In genomic region chr4:6446130-6446482, GRCh38 we compare ENCODE assay signal across 22 cellular contexts. TPM values are rescaled to one million over a fixed set of nuclear protein-coding genes. Genes with fewer than 3 reads are reported as not detected.
"Had no signal": no experiment of that assay in that cellular context is flagged by ENCODE, and none has a peak within 500 bp of the region (broad histone marks: within the 10 kb centered on the region; RNA-seq: fewer than 3 reads in every experiment).

No MANE protein-coding gene starts in this region.

- H3K4me3 ChIP-seq: ascending aorta, breast epithelium, left lung, pancreas, right lobe of liver, transverse colon had no signal

- H3K27ac ChIP-seq: ascending aorta, breast epithelium, foreskin keratinocyte, left lung, pancreas, right lobe of liver, transverse colon had no signal

- H3K9me3 Mint-ChIP-seq: activated CD4-positive, alpha-beta T cell treated with anti-CD3 and anti-CD28 coated beads, Interleukin-2, amount 10 ng/mL, durations not matched to agents 24 days and 14 days; activated CD8-positive, alpha-beta T cell treated with anti-CD3 and anti-CD28 coated beads for 36 hours; activated naive CD4-positive, alpha-beta T cell treated with anti-CD3 and anti-CD28 coated beads for 36 hours; activated T-helper 17 cell treated with anti-CD3 and anti-CD28 coated beads, Interleukin-2, amount 50 U/mL, for 72 hours; stimulated activated naive CD8-positive, alpha-beta T cell treated with anti-CD3 and anti-CD28 coated beads, Interleukin-15, Interleukin-2, amounts not matched to agents 100 ng/mL and 50 ng/mL, for 24 hours had no signal

- ATAC-seq: activated CD8-positive, alpha-beta T cell treated with anti-CD3 and anti-CD28 coated beads for 36 hours; activated T-helper 17 cell treated with anti-CD3 and anti-CD28 coated beads, Interleukin-2, amount 50 U/mL, for 72 hours; foreskin keratinocyte; left lung had no signal

- H3K4me1 Mint-ChIP-seq: activated CD4-positive, alpha-beta T cell treated with anti-CD3 and anti-CD28 coated beads, Interleukin-2, amount 10 ng/mL, durations not matched to agents 24 days and 14 days; activated T-helper 17 cell treated with anti-CD3 and anti-CD28 coated beads, Interleukin-2, amount 50 U/mL, for 72 hours had no signal

- H3K4me3 Mint-ChIP-seq: activated CD4-positive, alpha-beta T cell treated with anti-CD3 and anti-CD28 coated beads, Interleukin-2, amount 10 ng/mL, durations not matched to agents 24 days and 14 days; activated CD8-positive, alpha-beta T cell treated with anti-CD3 and anti-CD28 coated beads for 36 hours; activated naive CD4-positive, alpha-beta T cell treated with anti-CD3 and anti-CD28 coated beads for 36 hours; activated T-helper 17 cell treated with anti-CD3 and anti-CD28 coated beads, Interleukin-2, amount 50 U/mL, for 72 hours; stimulated activated naive CD8-positive, alpha-beta T cell treated with anti-CD3 and anti-CD28 coated beads, Interleukin-15, Interleukin-2, amounts not matched to agents 100 ng/mL and 50 ng/mL, for 24 hours had no signal

- H3K9me3 ChIP-seq: ascending aorta, breast epithelium, left lung, pancreas, right lobe of liver, transverse colon had no signal

- H3K27me3 Mint-ChIP-seq: activated CD4-positive, alpha-beta T cell treated with anti-CD3 and anti-CD28 coated beads, Interleukin-2, amount 10 ng/mL, durations not matched to agents 24 days and 14 days had no signal

- H3K4me1 ChIP-seq: ascending aorta, breast epithelium, foreskin keratinocyte, left lung, pancreas, right lobe of liver had no signal

- H3K27ac Mint-ChIP-seq: activated CD4-positive, alpha-beta T cell treated with anti-CD3 and anti-CD28 coated beads, Interleukin-2, amount 10 ng/mL, durations not matched to agents 24 days and 14 days; activated CD8-positive, alpha-beta T cell treated with anti-CD3 and anti-CD28 coated beads for 36 hours; activated naive CD4-positive, alpha-beta T cell treated with anti-CD3 and anti-CD28 coated beads for 36 hours; activated T-helper 17 cell treated with anti-CD3 and anti-CD28 coated beads, Interleukin-2, amount 50 U/mL, for 72 hours; stimulated activated naive CD8-positive, alpha-beta T cell treated with anti-CD3 and anti-CD28 coated beads, Interleukin-15, Interleukin-2, amounts not matched to agents 100 ng/mL and 50 ng/mL, for 24 hours had no signal

- H3K36me3 ChIP-seq: ascending aorta, breast epithelium, left lung, pancreas, right lobe of liver, transverse colon had no signal

- DNase-seq: activated CD4-positive, alpha-beta T cell treated with anti-CD3 and anti-CD28 coated beads, Interleukin-2, amount 10 ng/mL, durations not matched to agents 24 days and 14 days; activated CD4-positive, CD25-positive, alpha-beta regulatory T cell; activated CD8-positive, alpha-beta T cell treated with anti-CD3 and anti-CD28 coated beads for 36 hours; activated naive CD4-positive, alpha-beta T cell treated with anti-CD3 and anti-CD28 coated beads for 36 hours; activated T-cell treated with anti-CD3 and anti-CD28 coated beads, Interleukin-2, amount 50 U/mL, for 1 hour; cerebellar nuclear complex; effector CD8-positive, alpha-beta T cell; foreskin keratinocyte; islet precursor cell; left lung; right lobe of liver; small intestine; stimulated activated CD4-positive, alpha-beta T cell treated with anti-CD3 and anti-CD28 coated beads, Interleukin-15, amount 100 ng/mL, for 24 hours; stimulated activated CD4-positive, alpha-beta T cell treated with anti-CD3 and anti-CD28 coated beads, Interleukin-2, amount 100 ng/mL, for 48 hours; T-helper 1 cell; T-helper 9 cell; transverse colon had no signal

- H3K27me3 ChIP-seq: ascending aorta, right lobe of liver had no signal

RNA-seq across cellular contexts. Expression of gene PPP2R2C, which starts 26.3 kb away (rescaled TPM):
- total RNA-seq: activated CD4-positive, alpha-beta T cell treated with anti-CD3 and anti-CD28 coated beads, Interleukin-2, amount 10 ng/mL, durations not matched to agents 24 days and 14 days; activated CD8-positive, alpha-beta T cell treated with anti-CD3 and anti-CD28 coated beads for 36 hours; activated naive CD4-positive, alpha-beta T cell treated with anti-CD3 and anti-CD28 coated beads for 36 hours; activated T-helper 17 cell treated with anti-CD3 and anti-CD28 coated beads, Interleukin-2, amount 50 U/mL, for 72 hours had no signal
